In the genomic region with DNA sequence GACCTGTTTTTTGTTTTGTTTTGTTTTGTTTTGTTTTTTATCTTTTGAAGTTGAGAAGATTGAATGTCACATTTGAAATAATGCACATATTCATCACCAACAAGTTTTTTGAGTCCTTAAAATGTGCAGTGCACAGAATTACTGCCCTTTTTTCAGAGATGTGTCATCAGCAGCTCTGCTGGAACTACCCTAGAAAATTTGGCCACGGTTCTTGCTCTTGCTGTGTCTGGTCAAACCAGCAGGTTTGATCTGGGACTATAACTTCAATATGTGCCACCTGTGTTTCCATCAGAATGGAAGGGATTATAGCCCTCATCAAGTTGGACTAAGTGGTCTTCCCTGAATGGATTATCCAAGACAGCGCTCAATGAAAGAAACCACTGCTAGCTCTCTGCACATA, we compare ENCODE assay signal across 19 cellular contexts.
"Had no signal": no experiment of that assay in that cellular context is flagged by ENCODE, and none has a peak within 500 bp of the region (broad histone marks: within the 10 kb centered on the region; RNA-seq: fewer than 3 reads in every experiment).

No MANE protein-coding gene starts in this region.

- H3K27ac ChIP-seq: brain microvascular endothelial cell, epithelial cell of prostate, ovary had no signal

- H3K9me3 Mint-ChIP-seq: activated B cell treated with CpG ODN at 0.5 μM for 24 hours; activated naive CD4-positive, alpha-beta T cell treated with anti-CD3 and anti-CD28 coated beads, Interleukin-2, amount 50 U/mL, for 24 hours; dendritic cell treated with granulocyte-macrophage colony-stimulating factor and Interleukin-4, amounts not matched to agents 40 ng/mL and 50 ng/mL, for 4 days; effector memory CD8-positive, alpha-beta T cell; naive B cell had no signal

- H3K4me1 Mint-ChIP-seq: activated B cell treated with CpG ODN at 0.5 μM for 24 hours; activated naive CD4-positive, alpha-beta T cell treated with anti-CD3 and anti-CD28 coated beads, Interleukin-2, amount 50 U/mL, for 24 hours had no signal

- H3K27ac Mint-ChIP-seq: activated B cell treated with CpG ODN at 0.5 μM for 24 hours; activated CD8-positive, alpha-beta T cell treated with anti-CD3 and anti-CD28 coated beads, Interleukin-2, amount 10 ng/mL, durations not matched to agents 7 days and 5 days; activated naive CD4-positive, alpha-beta T cell treated with anti-CD3 and anti-CD28 coated beads, Interleukin-2, amount 50 U/mL, for 24 hours; dendritic cell treated with granulocyte-macrophage colony-stimulating factor and Interleukin-4, amounts not matched to agents 40 ng/mL and 50 ng/mL, for 4 days; effector memory CD8-positive, alpha-beta T cell had no signal

- H3K36me3 Mint-ChIP-seq: activated naive CD4-positive, alpha-beta T cell treated with anti-CD3 and anti-CD28 coated beads, Interleukin-2, amount 50 U/mL, for 24 hours; naive B cell had no signal

- H3K27me3 ChIP-seq: brain microvascular endothelial cell, ovary had no signal

- H3K9me3 ChIP-seq: ovary had no signal

- H3K36me3 ChIP-seq: brain microvascular endothelial cell, ovary had no signal

- H3K4me3 ChIP-seq: ovary had no signal

- ATAC-seq: activated CD8-positive, alpha-beta T cell treated with anti-CD3 and anti-CD28 coated beads, Interleukin-2, amount 10 ng/mL, durations not matched to agents 7 days and 5 days; effector memory CD8-positive, alpha-beta T cell had no signal

- H3K4me3 Mint-ChIP-seq: activated B cell treated with CpG ODN at 0.5 μM for 24 hours; activated CD8-positive, alpha-beta T cell treated with anti-CD3 and anti-CD28 coated beads, Interleukin-2, amount 10 ng/mL, durations not matched to agents 7 days and 5 days; activated naive CD4-positive, alpha-beta T cell treated with anti-CD3 and anti-CD28 coated beads, Interleukin-2, amount 50 U/mL, for 24 hours; dendritic cell treated with granulocyte-macrophage colony-stimulating factor and Interleukin-4, amounts not matched to agents 40 ng/mL and 50 ng/mL, for 4 days; effector memory CD8-positive, alpha-beta T cell; naive B cell had no signal

- H3K27me3 Mint-ChIP-seq: activated B cell treated with CpG ODN at 0.5 μM for 24 hours; activated naive CD4-positive, alpha-beta T cell treated with anti-CD3 and anti-CD28 coated beads, Interleukin-2, amount 50 U/mL, for 24 hours; dendritic cell treated with granulocyte-macrophage colony-stimulating factor and Interleukin-4, amounts not matched to agents 40 ng/mL and 50 ng/mL, for 4 days; naive B cell had no signal

- DNase-seq: activated B cell treated with CpG ODN at 0.5 μM for 24 hours; activated CD4-positive, alpha-beta T cell treated with anti-CD3 and anti-CD28 coated beads for 48 hours; activated CD8-positive, alpha-beta memory T cell treated with anti-CD3 and anti-CD28 coated beads, Interleukin-2, amount 50 U/mL, for 4 hours; activated CD8-positive, alpha-beta T cell treated with anti-CD3 and anti-CD28 coated beads, Interleukin-2, amount 10 ng/mL, durations not matched to agents 7 days and 5 days; activated effector memory CD4-positive, alpha-beta T cell treated with anti-CD3 and anti-CD28 coated beads, Interleukin-2, amount 50 U/mL, for 16 hours; activated T-cell treated with anti-CD3 and anti-CD28 coated beads, Interleukin-2, amount 50 U/mL, for 48 hours; amygdala; brain microvascular endothelial cell; cerebellar nuclear complex; effector memory CD8-positive, alpha-beta T cell; glutamatergic neuron; naive B cell; ovary; stimulated activated CD4-positive, alpha-beta T cell treated with anti-CD3 and anti-CD28 coated beads, Interleukin-12 subunit alpha, Interleukin-12 subunit beta, amount 100 ng/mL, for 4 hours; stimulated activated CD4-positive, alpha-beta T cell treated with anti-CD3 and anti-CD28 coated beads, Interleukin-2, amount 100 ng/mL, for 24 hours; T-helper 2 cell had no signal
